Comparison of ENCODE assay signal across 8 cellular contexts in genomic region chr1:224114787-224115175, GRCh38. TPM values are rescaled to one million over a fixed set of nuclear protein-coding genes. Genes with fewer than 3 reads are reported as not detected.
DNase-seq lines count a peak whose midpoint lies in the region; ATAC-seq, FAIRE-seq and TF ChIP-seq lines count a peak whose summit lies in the region.

No MANE protein-coding gene starts in this region.

- H3K27ac ChIP-seq in astrocyte (ENCODE audit: low read depth, low read length) (peak overlapping the region; percentile 86), substantia nigra (ENCODE audit: low read depth, low read length, poor library complexity, severe bottlenecking) (peak overlapping the region; percentile 94)

- peaks cover 9% of the 10 kb centered on the region for H3K4me1 ChIP-seq in astrocyte (ENCODE audit: insufficient read depth, low read length)

- peak overlapping the region; percentile 93 for H3K9ac ChIP-seq in astrocyte (ENCODE audit: low read length)

- peak overlapping the region; percentile 78 for H3K27ac Mint-ChIP-seq in astrocyte (ENCODE audit: unreplicated experiment)

- peak overlapping the region; percentile 93 for H3K4me3 Mint-ChIP-seq in astrocyte (ENCODE audit: unreplicated experiment)

- TF ChIP-seq CTCF in AG10803 (conservative IDR thresholded peaks at IDR 0.05; ENCODE audit: low read length) (no peak), astrocyte (IDR thresholded peaks at IDR 0.05; ENCODE audit: insufficient read depth, low read depth, low read length) (no peak)

- peak; percentile 3 for DNase-seq in AG10803 (ENCODE audit: low read depth)
- no peak for DNase-seq in astrocyte (ENCODE audit: low read depth)
- DNase-seq in kidney tubule cell (ENCODE audit: low spot score), result peak; percentile 14
- peak in 2 of 49 donors; percentile 19 to 63 for DNase-seq in substantia nigra (lab: John Stamatoyannopoulos, UW)
- no peak for DNase-seq in HCEC 1CT
- DNase-seq in NCI-H2171 treated with DMSO at 0.1 percent for 48 hours (lab: John Stamatoyannopoulos, UW), result no peak

- ATAC-seq in HG02642 (IDR thresholded peaks at IDR 0.05; ENCODE audit: poor library complexity, unreplicated experiment), result peak; percentile 9
- no peak for ATAC-seq in GM18502 (IDR thresholded peaks at IDR 0.05; ENCODE audit: poor library complexity, unreplicated experiment)

- peaks cover 36% of the 10 kb centered on the region for H4K20me1 ChIP-seq in astrocyte (ENCODE audit: insufficient read depth, low read length)

- H3K4me2 ChIP-seq in astrocyte (ENCODE audit: low read length), result peak overlapping the region; percentile 94

- H3K9me3 ChIP-seq in astrocyte (ENCODE audit: insufficient read depth, low read depth, low read length), result no peaks in the 10 kb centered on the region

- no peaks in the 10 kb centered on the region for H3K36me3 ChIP-seq in astrocyte (ENCODE audit: insufficient read depth, low read length)

- no peaks in the 10 kb centered on the region for H3K9me3 Mint-ChIP-seq in astrocyte (ENCODE audit: unreplicated experiment)

- H2AFZ ChIP-seq in astrocyte (ENCODE audit: low read depth, low read length), result peak overlapping the region; percentile 73

- peaks cover 6% of the 10 kb centered on the region for H3K4me1 Mint-ChIP-seq in astrocyte (ENCODE audit: low read depth, unreplicated experiment)

- H3K36me3 Mint-ChIP-seq in astrocyte (ENCODE audit: low read depth, unreplicated experiment), result no peaks in the 10 kb centered on the region

- FAIRE-seq in astrocyte (lab: Jason Lieb, UNC), result no peak

- H3K27me3 ChIP-seq in astrocyte (ENCODE audit: insufficient read depth, low read length), result no peaks in the 10 kb centered on the region

- peaks cover 60% of the 10 kb centered on the region for H3K79me2 ChIP-seq in astrocyte (ENCODE audit: insufficient read depth, low read length)

- H3K4me3 ChIP-seq in AG10803 (ENCODE audit: low read length) (peak overlapping the region; percentile 90), astrocyte (ENCODE audit: insufficient read depth, low read depth, low read length) (peak overlapping the region; percentile 88)

- H3K27me3 Mint-ChIP-seq in astrocyte (ENCODE audit: low read depth, unreplicated experiment), result no peaks in the 10 kb centered on the region

RNA-seq across cellular contexts. Expression of gene FBXO28, which starts 0.9 kb away (rescaled TPM):
- 28.9 and 32.6 TPM in 2 replicates for total RNA-seq in astrocyte

Comparison
In these comparisons a context has a peak if more than half of its experiments do, and no peak if none do; other contexts are left out.
1. DNase-seq: peak in AG10803 (single experiment) and kidney tubule cell (single experiment); none in astrocyte (single experiment), HCEC 1CT (single experiment) and NCI-H2171 treated with DMSO at 0.1 percent for 48 hours (single experiment).